ENCODE assay signal across 16 cellular contexts in genomic region chr3:16335772-16336621, GRCh38.
DNase-seq lines count a peak whose midpoint lies in the region; ATAC-seq and TF ChIP-seq lines count a peak whose summit lies in the region.
"Had no signal": no experiment of that assay in that cellular context is flagged by ENCODE, and none has a peak within 500 bp of the region (broad histone marks: within the 10 kb centered on the region; RNA-seq: fewer than 3 reads in every experiment).

No MANE protein-coding gene starts in this region.

- no peak overlapping the region for H3K4me3 Mint-ChIP-seq in CD4-positive, alpha-beta T cell
- no peak overlapping the region for H3K4me3 Mint-ChIP-seq in nephron progenitor cell
- H3K4me3 Mint-ChIP-seq: dendritic cell treated with granulocyte-macrophage colony-stimulating factor and Interleukin-4, amounts not matched to agents 40 ng/mL and 50 ng/mL, for 4 days had no signal

- H3K27ac ChIP-seq in CD4-positive, alpha-beta T cell (ENCODE audit: low read depth, low read length), result no peak overlapping the region
- H3K27ac ChIP-seq in esophagus (ENCODE audit: low read depth in 2 of 2, low read length in 1 of 2), result peak overlapping the region; percentile 6 to 26
- H3K27ac ChIP-seq: transverse colon had no signal

- H3K36me3 Mint-ChIP-seq in CD4-positive, alpha-beta T cell (ENCODE audit: low read depth), result peaks cover 91% of the 10 kb centered on the region
- peaks cover 67% of the 10 kb centered on the region for H3K36me3 Mint-ChIP-seq in nephron progenitor cell (ENCODE audit: low read depth)

- H3K27me3 ChIP-seq in CD4-positive, alpha-beta T cell (ENCODE audit: control insufficient read depth, insufficient read depth, low read length), result no peaks in the 10 kb centered on the region
- H3K27me3 ChIP-seq in H7 (ENCODE audit: control insufficient read depth, insufficient read depth, low read length) (no peaks in the 10 kb centered on the region), esophagus (ENCODE audit: control insufficient read depth in 1 of 2, insufficient read depth in 2 of 2, low read length in 2 of 2) (no peaks in the 10 kb centered on the region)
- H3K27me3 ChIP-seq: transverse colon had no signal

- H3K36me3 ChIP-seq in H7 (replicated peaks; ENCODE audit: control insufficient read depth, insufficient read depth, low read length) (peaks cover 2% of the 10 kb centered on the region), esophagus (ENCODE audit: control insufficient read depth in 2 of 2, insufficient read depth in 2 of 2, low read length in 1 of 2) (peaks cover 0 to 5% of the 10 kb centered on the region in 2 donors)
- H3K36me3 ChIP-seq: transverse colon had no signal

- ATAC-seq in CD4-positive, alpha-beta T cell (ENCODE audit: poor library complexity), result no peak
- ATAC-seq: GM12878, K562 had no signal

- H3K4me3 ChIP-seq in H7 (ENCODE audit: insufficient read depth, low read depth, low read length), result no peak overlapping the region
- H3K4me3 ChIP-seq in esophagus (ENCODE audit: low read depth in 1 of 2, low read length in 2 of 2), result no peak overlapping the region
- H3K4me3 ChIP-seq: GM12878, K562, transverse colon had no signal

- 84 to 86% methylated on average over 14 of the region's 14 CpGs for WGBS in esophagus, 2 donors

- intact Hi-C loops in CD4-positive, alpha-beta T cell (cut with DNase I, micrococcal nuclease), result loop anchor here in 1 of 2 experiments (5.0 kb wide), 1 partner anchor 36 kb away; no protein-coding TSS in a partner anchor

- H3K27ac Mint-ChIP-seq in CD4-positive, alpha-beta T cell, result peak overlapping the region; percentile 82
- peak overlapping the region; percentile 79 for H3K27ac Mint-ChIP-seq in nephron progenitor cell
- H3K27ac Mint-ChIP-seq: dendritic cell treated with granulocyte-macrophage colony-stimulating factor and Interleukin-4, amounts not matched to agents 40 ng/mL and 50 ng/mL, for 4 days had no signal

- no peaks in the 10 kb centered on the region for H3K27me3 Mint-ChIP-seq in CD4-positive, alpha-beta T cell
- H3K27me3 Mint-ChIP-seq in nephron progenitor cell (ENCODE audit: low read depth, poor library complexity), result no peaks in the 10 kb centered on the region
- H3K27me3 Mint-ChIP-seq: dendritic cell treated with granulocyte-macrophage colony-stimulating factor and Interleukin-4, amounts not matched to agents 40 ng/mL and 50 ng/mL, for 4 days had no signal

- no peak for TF ChIP-seq CTCF in CD4-positive, alpha-beta T cell (IDR thresholded peaks at IDR 0.05)
- TF ChIP-seq CTCF in nephron progenitor cell (IDR thresholded peaks at IDR 0.05), result no peak

- peaks cover 10% of the 10 kb centered on the region for H3K9me3 Mint-ChIP-seq in CD4-positive, alpha-beta T cell
- H3K9me3 Mint-ChIP-seq in nephron progenitor cell, result peaks cover 39% of the 10 kb centered on the region

- peaks cover 75% of the 10 kb centered on the region for H3K4me1 Mint-ChIP-seq in CD4-positive, alpha-beta T cell (ENCODE audit: low read depth)
- peaks cover 25% of the 10 kb centered on the region for H3K4me1 Mint-ChIP-seq in nephron progenitor cell

- no peak for DNase-seq in CD4-positive, alpha-beta T cell
- DNase-seq in H7, result peak; percentile 59
- DNase-seq in nephron progenitor cell, result no peak
- no peak for DNase-seq in kidney tubule cell (ENCODE audit: low spot score)
- DNase-seq in occipital lobe (lab: John Stamatoyannopoulos, UW), result no peak
- no peak for DNase-seq in putamen (ENCODE audit: low spot score)
- DNase-seq in stimulated activated CD4-positive, alpha-beta T cell treated with anti-CD3 and anti-CD28 coated beads, Interleukin-2, amount 100 ng/mL, for 48 hours, result no peak
- DNase-seq: mesendoderm; NCI-H1417 treated with DMSO at 0.1 percent for 48 hours; NCI-H226; stimulated activated CD4-positive, alpha-beta T cell treated with anti-CD3 and anti-CD28 coated beads, Interleukin-12 subunit alpha, Interleukin-12 subunit beta, amount 100 ng/mL, for 4 hours; transverse colon had no signal

- peaks cover 10% of the 10 kb centered on the region for H3K9me3 ChIP-seq in CD4-positive, alpha-beta T cell (ENCODE audit: control insufficient read depth, low read length)
- no peaks in the 10 kb centered on the region for H3K9me3 ChIP-seq in esophagus (ENCODE audit: control insufficient read depth in 2 of 2, insufficient read depth in 1 of 2, low read depth in 1 of 2, low read length in 1 of 2)

- POLR2A ChIA-PET in CD4-positive, alpha-beta T cell (lab: Charles Lee), result interaction anchor here (1.1 to 2.7 kb wide), 5 partner anchors 16 to 49 kb away, joined by 3 to 12 read pairs (median 4); no protein-coding TSS in a partner anchor

- CTCF ChIA-PET in CD4-positive, alpha-beta T cell (lab: Charles Lee), result interaction anchor here (1.6 kb wide), 1 partner anchor 45 kb away, joined by 4 read pairs; no protein-coding TSS in a partner anchor

- H3K4me1 ChIP-seq in esophagus (ENCODE audit: control insufficient read depth in 2 of 2, insufficient read depth in 2 of 2, low read length in 1 of 2), result no peaks in the 10 kb centered on the region
